23 cellular contexts compared by ENCODE assay signal in the genomic region with DNA sequence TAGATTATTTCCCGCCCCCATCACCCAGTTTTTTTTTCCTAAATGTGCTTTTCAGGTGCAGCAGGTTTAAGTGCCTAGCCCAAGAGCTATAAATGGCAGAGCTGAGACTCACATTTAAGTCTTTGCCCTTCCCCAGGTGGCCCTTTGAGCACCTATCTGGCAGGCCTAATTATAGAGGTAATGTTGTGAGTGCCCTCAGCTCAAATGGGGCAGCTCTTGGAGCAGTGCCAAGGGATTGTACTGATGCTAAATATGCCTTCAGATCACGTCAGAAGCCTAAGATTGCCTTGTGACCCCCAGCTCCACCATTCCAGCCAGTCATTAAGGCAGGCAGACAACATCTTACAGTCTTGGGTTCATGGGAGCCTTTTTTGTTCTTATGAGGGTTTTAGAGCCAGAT.
DNase-seq lines count a peak whose midpoint lies in the region; ATAC-seq and TF ChIP-seq lines count a peak whose summit lies in the region.
"Had no signal": no experiment of that assay in that cellular context is flagged by ENCODE, and none has a peak within 500 bp of the region (broad histone marks: within the 10 kb centered on the region; RNA-seq: fewer than 3 reads in every experiment).

No MANE protein-coding gene starts in this region.

- H3K4me3 ChIP-seq in left ventricle myocardium inferior = no peak overlapping the region
- H3K4me3 ChIP-seq: adrenal gland, Peyer's patch, SJSA1, uterus had no signal

- ATAC-seq in Right ventricle myocardium inferior = no peak
- ATAC-seq in HG03469 (IDR thresholded peaks at IDR 0.05; ENCODE audit: unreplicated experiment) = no peak
- ATAC-seq: naive thymus-derived CD4-positive, alpha-beta T cell had no signal

- H3K4me1 ChIP-seq in left ventricle myocardium inferior = peaks cover 11% of the 10 kb centered on the region
- H3K4me1 ChIP-seq: adrenal gland, Peyer's patch, uterus had no signal

- no peaks in the 10 kb centered on the region for H3K27me3 ChIP-seq in left ventricle myocardium inferior (ENCODE audit: low read depth)
- H3K27me3 ChIP-seq: Peyer's patch, SJSA1, uterus had no signal

- no peaks in the 10 kb centered on the region for H3K36me3 ChIP-seq in left ventricle myocardium inferior
- H3K36me3 ChIP-seq: adrenal gland, brain microvascular endothelial cell, Peyer's patch, SJSA1, uterus had no signal

- no peak for TF ChIP-seq CTCF in left ventricle myocardium inferior (IDR thresholded peaks at IDR 0.05; ENCODE audit: borderline replicate concordance)

- H3K27ac ChIP-seq in left ventricle myocardium inferior (replicated peaks) = no peak overlapping the region
- H3K27ac ChIP-seq: adrenal gland, brain microvascular endothelial cell, Peyer's patch, SJSA1, uterus had no signal

- H3K9me3 ChIP-seq in left ventricle myocardium inferior (replicated peaks) = no peaks in the 10 kb centered on the region
- H3K9me3 ChIP-seq: adrenal gland, Peyer's patch, SJSA1, uterus had no signal

- intact Hi-C loops in left ventricle myocardium inferior (cut with micrococcal nuclease) (no loop called here), Right ventricle myocardium inferior (cut with DNase I) (no loop called here)

- DNase-seq in left ventricle myocardium inferior = peak; percentile 22
- DNase-seq in Right ventricle myocardium inferior (ENCODE audit: missing footprints) = no peak
- DNase-seq in NCI-H187 (lab: John Stamatoyannopoulos, UW) = peak; percentile 90 to 92
- peak; percentile 65 for DNase-seq in NCI-H82 (lab: John Stamatoyannopoulos, UW)
- no peak for DNase-seq in activated T-cell treated with anti-CD3 and anti-CD28 coated beads for 4 hours
- DNase-seq in T-helper 1 cell = no peak
- DNase-seq in NCI-H1694 treated with DMSO at 0.1 percent for 48 hours (lab: John Stamatoyannopoulos, UW) = no peak
- DNase-seq: activated naive CD4-positive, alpha-beta T cell; brain microvascular endothelial cell; Calu3; effector CD8-positive, alpha-beta T cell; erythroblast; foreskin fibroblast; H9; naive thymus-derived CD4-positive, alpha-beta T cell; nucleus accumbens; stimulated activated CD4-positive, alpha-beta T cell treated with anti-CD3 and anti-CD28 coated beads, Interleukin-2, amount 100 ng/mL, for 48 hours; stimulated activated naive CD4-positive, alpha-beta T cell; uterus had no signal

Comparison
In these comparisons a context has a peak if more than half of its experiments do, and no peak if none do; other contexts are left out.
1. DNase-seq: peak in left ventricle myocardium inferior (single experiment), NCI-H187 (2 of 2) and NCI-H82 (single experiment); none in Right ventricle myocardium inferior (single experiment), activated T-cell treated with anti-CD3 and anti-CD28 coated beads for 4 hours (single experiment), T-helper 1 cell (0 of 5) and NCI-H1694 treated with DMSO at 0.1 percent for 48 hours (single experiment).